ENCODE assay signal across 8 cellular contexts in the genomic region with DNA sequence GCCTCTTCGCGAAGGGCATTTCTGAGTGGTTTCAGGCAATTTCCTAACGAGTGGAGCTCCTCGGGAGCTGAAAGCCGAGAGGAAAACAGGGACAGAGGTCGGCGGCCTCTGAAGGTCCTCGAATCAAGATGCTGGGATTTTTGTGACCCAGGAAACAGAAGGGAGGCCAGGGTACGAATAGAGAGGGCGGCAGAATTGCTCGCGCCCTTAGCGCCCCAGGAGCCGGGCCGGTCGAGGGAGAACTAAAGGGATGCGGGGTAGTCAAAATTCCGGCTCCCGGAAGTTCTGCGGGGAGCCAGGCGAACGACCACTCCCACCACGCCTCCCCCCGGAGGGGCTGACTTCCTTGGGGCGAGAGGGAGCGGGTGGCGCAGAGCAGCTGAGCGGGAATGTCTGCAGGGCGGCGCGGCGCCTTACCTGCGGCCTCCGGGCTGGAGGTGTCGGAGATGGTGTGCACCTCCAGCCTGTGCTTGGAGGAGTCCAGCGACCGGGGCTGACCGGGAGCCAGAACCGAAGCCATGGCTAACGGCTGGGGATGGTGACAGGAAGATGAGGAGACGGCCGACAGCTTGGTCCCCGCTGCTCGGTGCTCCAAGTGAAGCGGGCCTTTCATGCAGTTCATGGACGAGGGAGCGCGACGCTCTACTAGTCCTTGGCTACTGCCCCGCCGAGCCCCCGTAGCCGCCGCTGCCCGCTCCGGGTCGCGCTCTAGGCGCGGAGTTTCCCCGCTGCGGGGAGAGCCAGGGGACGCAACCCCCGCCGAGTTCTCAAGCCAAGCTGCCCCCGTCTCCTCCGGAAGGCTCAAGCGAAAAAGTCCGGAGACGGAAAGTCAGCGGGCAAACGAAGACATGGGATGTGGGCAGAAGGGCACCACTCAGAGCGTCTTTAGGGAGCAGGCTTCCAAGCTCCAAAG. TPM values are rescaled to one million over a fixed set of nuclear protein-coding genes. Genes with fewer than 3 reads are reported as not detected.
DNase-seq lines count a peak whose midpoint lies in the region; TF ChIP-seq lines count a peak whose summit lies in the region.

No MANE protein-coding gene starts in this region.

- no peak overlapping the region for H3K27ac ChIP-seq in colonic mucosa

- intact Hi-C loops in colonic mucosa (cut with DNase I) = loop anchor here (10.0 kb wide), 1 partner anchor 663 kb away; no protein-coding TSS in a partner anchor

- peak overlapping the region; percentile 58 to 62 for H3K9ac ChIP-seq in colonic mucosa (ENCODE audit: low read depth in 2 of 2, low read length in 2 of 2)

- H3K4me3 ChIP-seq in BE2C (ENCODE audit: low read depth, low read length) (peak overlapping the region; percentile 47), MG63 (peak overlapping the region; percentile 61), colonic mucosa (peak overlapping the region; percentile 26)

- TF ChIP-seq CTCF in BE2C (IDR thresholded peaks at IDR 0.05; ENCODE audit: low read depth, low read length) = no peak
- TF ChIP-seq CTCF in colonic mucosa (IDR thresholded peaks at IDR 0.05) = no peak

- peaks cover 100% of the 10 kb centered on the region for H3K27me3 ChIP-seq in BE2C
- H3K27me3 ChIP-seq in MG63 = no peaks in the 10 kb centered on the region
- peaks cover 95% of the 10 kb centered on the region for H3K27me3 ChIP-seq in colonic mucosa

- H3K9me3 ChIP-seq in BE2C = peaks cover 3% of the 10 kb centered on the region; the same call in 1 of the 2 replicates
- H3K9me3 ChIP-seq in MG63 = no peaks in the 10 kb centered on the region
- H3K9me3 ChIP-seq in colonic mucosa = no peaks in the 10 kb centered on the region

- DNase-seq in BE2C (no peak), MG63 (peak; percentile 22), colonic mucosa (no peak), myocyte (ENCODE audit: low read depth) (peak; percentile 52), SHP77 treated with DMSO at 0.1 percent for 48 hours (lab: John Stamatoyannopoulos, UW) (no peak), OCI-M1 (lab: John Stamatoyannopoulos, UW) (no peak), NCI-H524 (lab: John Stamatoyannopoulos, UW) (no peak)
- no peak for DNase-seq in stimulated activated CD8-positive, alpha-beta memory T cell treated with anti-CD3 and anti-CD28 coated beads, Interleukin-4, amount 100 ng/mL, for 48 hours

- H3K36me3 ChIP-seq in BE2C (no peaks in the 10 kb centered on the region), MG63 (no peaks in the 10 kb centered on the region), colonic mucosa (no peaks in the 10 kb centered on the region)

- H3K4me1 ChIP-seq in BE2C (no peaks in the 10 kb centered on the region), colonic mucosa (peaks cover 15% of the 10 kb centered on the region)

RNA-seq across cellular contexts. Expression of a gene that starts 0.8 kb away (rescaled TPM):
- 0.28 TPM for polyA plus RNA-seq in BE2C (2012; ENCODE audit: insufficient read depth, insufficient read length, low read depth)
- 4.5 and 6.7 TPM in 2 replicates for total RNA-seq in MG63 (2014; rRNA removed; shearing (Covaris generic); ENCODE audit: low replicate concordance)
- total RNA-seq in colonic mucosa (under 1 TPM; 0.45 to 0.64 TPM), myocyte (66.1 and 140 TPM in 2 replicates)
- polyA plus RNA-seq in myocyte (2012) = 61.1 TPM

Comparison
In these comparisons a context has a peak if more than half of its experiments do, and no peak if none do; other contexts are left out.
1. DNase-seq: peak in MG63 (single experiment) and myocyte (single experiment); none in BE2C (single experiment), colonic mucosa (single experiment), SHP77 treated with DMSO at 0.1 percent for 48 hours (single experiment), OCI-M1 (single experiment), stimulated activated CD8-positive, alpha-beta memory T cell treated with anti-CD3 and anti-CD28 coated beads, Interleukin-4, amount 100 ng/mL, for 48 hours (single experiment) and NCI-H524 (0 of 2).
2. Peak in every context shown above with its lines, with median percentiles within 50 percentile points of each other: H3K4me3 ChIP-seq.